ENCODE assay signal across 8 cellular contexts in genomic region chr13:42454749-42455148, GRCh38.
"Had no signal": no experiment of that assay in that cellular context is flagged by ENCODE, and none has a peak within 500 bp of the region (broad histone marks: within the 10 kb centered on the region; RNA-seq: fewer than 3 reads in every experiment).

No MANE protein-coding gene starts in this region.

- H3K9me3 ChIP-seq: HAP-1 had no signal

- DNase-seq: GM23248, GOT3, H7, HFFc6, KG1 had no signal

- H2AFZ ChIP-seq: GM23248 had no signal

- H3K4me1 ChIP-seq: HAP-1 had no signal

- H3K4me3 ChIP-seq: GM23248, HAP-1 had no signal

- ATAC-seq: HCT116 had no signal

- H3K9ac ChIP-seq: GM23248 had no signal

- H3K36me3 ChIP-seq: HAP-1 had no signal

- H3K27ac ChIP-seq: GM23248, HL-60 had no signal
